In genomic region chr1:112706505-112707216, GRCh38 we compare ENCODE assay signal across 8 cellular contexts. TPM values are rescaled to one million over a fixed set of nuclear protein-coding genes. Genes with fewer than 3 reads are reported as not detected.
A peak's percentile ranks its signal among the peaks of the same experiment; 100 is the strongest.
DNase-seq lines count a peak whose midpoint lies in the region; ATAC-seq and TF ChIP-seq lines count a peak whose summit lies in the region.

RHOC (minus strand) TSS chr1:112707127; CDS start chr1:112703799, 3,328 bp downstream.

- H3K27me3 ChIP-seq in GM23338 (ENCODE audit: insufficient read depth) = peaks cover 42% of the 10 kb centered on the region
- no peaks in the 10 kb centered on the region for H3K27me3 ChIP-seq in esophagus (ENCODE audit: control insufficient read depth in 1 of 2, insufficient read depth in 2 of 2, low read length in 2 of 2)
- no peaks in the 10 kb centered on the region for H3K27me3 ChIP-seq in muscle layer of colon (ENCODE audit: control insufficient read depth in 1 of 2, insufficient read depth in 2 of 2, low read length in 2 of 2)
- H3K27me3 ChIP-seq in uterus = no peaks in the 10 kb centered on the region

- peaks cover 10% of the 10 kb centered on the region; the same call in 1 of the 2 replicates for H3K79me2 ChIP-seq in GM23338 (replicated peaks; ENCODE audit: insufficient read depth)

- DNase-seq in activated T-cell treated with anti-CD3 and anti-CD28 coated beads, Interleukin-2, amount 50 U/mL, for 4 hours = no peak
- DNase-seq in activated T-cell treated with anti-CD3 and anti-CD28 coated beads, Interleukin-2, amount 50 U/mL, for 48 hours = no peak
- peak; percentile 79 for DNase-seq in GM23338 (ENCODE audit: low spot score)
- DNase-seq in Kasumi-1 (lab: John Stamatoyannopoulos, UW) = peak; percentile 42 to 50
- DNase-seq in activated B cell treated with CpG ODN at 0.5 μM for 24 hours = no peak
- peak; percentile 68 to 74 for DNase-seq in uterus

- no peaks in the 10 kb centered on the region for H3K9me3 Mint-ChIP-seq in activated T-cell treated with anti-CD3 and anti-CD28 coated beads, Interleukin-2, amount 50 U/mL, for 4 hours
- H3K9me3 Mint-ChIP-seq in GM23338 (no peaks in the 10 kb centered on the region; the same call in 2 of the 3 replicates), activated B cell treated with CpG ODN at 0.5 μM for 24 hours (no peaks in the 10 kb centered on the region)

- peak within 1 kb of the TSS; percentile 66 for H2AFZ ChIP-seq in GM23338

- H3K9me2 ChIP-seq in GM23338 (ENCODE audit: insufficient read depth) = no peaks in the 10 kb centered on the region

- peak within 1 kb of the TSS; percentile 92 for H3K4me3 ChIP-seq in GM23338
- peak within 1 kb of the TSS; percentile 79 to 82 for H3K4me3 ChIP-seq in esophagus (ENCODE audit: low read depth in 1 of 2, low read length in 2 of 2)
- H3K4me3 ChIP-seq in muscle layer of colon (ENCODE audit: low read depth in 1 of 2, low read length in 2 of 2) = peak within 1 kb of the TSS; percentile 81 to 95
- peak within 1 kb of the TSS; percentile 78 to 99 for H3K4me3 ChIP-seq in uterus

- peak within 1 kb of the TSS; percentile 76 for H3K4me2 ChIP-seq in GM23338

- peaks cover 14% of the 10 kb centered on the region; the same call in 1 of the 2 replicates for H4K20me1 ChIP-seq in GM23338 (replicated peaks; ENCODE audit: insufficient read depth)

- 3 to 4% methylated on average over 34 to 60 of the region's 60 CpGs for WGBS in esophagus, 2 donors

- H3F3A ChIP-seq in GM23338 (replicated peaks; ENCODE audit: low read depth) = peaks cover 9% of the 10 kb centered on the region; the same call in 1 of the 2 replicates

- H3K27ac Mint-ChIP-seq in GM23338 = no peak within 1 kb of the TSS
- no peak within 1 kb of the TSS for H3K27ac Mint-ChIP-seq in activated B cell treated with CpG ODN at 0.5 μM for 24 hours

- H3K27me3 Mint-ChIP-seq in activated T-cell treated with anti-CD3 and anti-CD28 coated beads, Interleukin-2, amount 50 U/mL, for 4 hours (ENCODE audit: low read depth) = peaks cover 2% of the 10 kb centered on the region
- H3K27me3 Mint-ChIP-seq in GM23338 (ENCODE audit: insufficient read depth, low read depth, poor library complexity) (peaks cover 36% of the 10 kb centered on the region), activated B cell treated with CpG ODN at 0.5 μM for 24 hours (no peaks in the 10 kb centered on the region)

- TF ChIP-seq POLR2A in uterus (IDR thresholded peaks at IDR 0.05) = peak; percentile 83 to 95

- H3K9ac ChIP-seq in muscle layer of colon (ENCODE audit: low read length) = peak within 1 kb of the TSS; percentile 92

- peaks cover 51% of the 10 kb centered on the region for H3K4me1 Mint-ChIP-seq in activated T-cell treated with anti-CD3 and anti-CD28 coated beads, Interleukin-2, amount 50 U/mL, for 4 hours (ENCODE audit: low read depth)
- H3K4me1 Mint-ChIP-seq in GM23338 (peaks cover 64% of the 10 kb centered on the region), activated B cell treated with CpG ODN at 0.5 μM for 24 hours (peaks cover 51% of the 10 kb centered on the region)

- POLR2A ChIA-PET in activated B cell treated with CpG ODN at 0.5 μM for 24 hours (lab: Charles Lee) = interaction anchor here (0.6 to 2.3 kb wide), 5 partner anchors 32 to 316 kb away, joined by 3 to 7 read pairs (median 3); partner anchors contain the start of genes CAPZA1, MOV10 and ST7L

- H3K36me3 ChIP-seq in GM23338 (ENCODE audit: insufficient read depth) (peaks cover 4% of the 10 kb centered on the region; the same call in 1 of the 2 replicates), esophagus (ENCODE audit: control insufficient read depth in 2 of 2, insufficient read depth in 2 of 2, low read length in 1 of 2) (peaks cover 0 to 4% of the 10 kb centered on the region in 2 donors), muscle layer of colon (ENCODE audit: insufficient read depth, low read length) (peaks cover 18% of the 10 kb centered on the region), uterus (no peaks in the 10 kb centered on the region)

- CTCF ChIA-PET in activated B cell treated with CpG ODN at 0.5 μM for 24 hours (lab: Charles Lee) = interaction anchor here (0.8 to 6.5 kb wide), 5 partner anchors 9 to 315 kb away, joined by 4 to 50 read pairs (median 5); partner anchors contain the start of genes MOV10 and PPM1J

- H3K36me3 Mint-ChIP-seq in activated T-cell treated with anti-CD3 and anti-CD28 coated beads, Interleukin-2, amount 50 U/mL, for 4 hours (ENCODE audit: insufficient read depth) = peaks cover 5% of the 10 kb centered on the region
- peaks cover 24% of the 10 kb centered on the region for H3K36me3 Mint-ChIP-seq in GM23338 (ENCODE audit: low read depth)
- no peaks in the 10 kb centered on the region for H3K36me3 Mint-ChIP-seq in activated B cell treated with CpG ODN at 0.5 μM for 24 hours (ENCODE audit: low read depth)

- TF ChIP-seq CTCF in GM23338 (conservative IDR thresholded peaks at IDR 0.05; ENCODE audit: low read depth in 2 of 2) = no peak
- TF ChIP-seq CTCF in activated B cell treated with CpG ODN at 0.5 μM for 24 hours (IDR thresholded peaks at IDR 0.05) = no peak
- TF ChIP-seq CTCF in uterus (IDR thresholded peaks at IDR 0.05) = no peak

- no peak within 1 kb of the TSS for H3K27ac ChIP-seq in GM23338 (ENCODE audit: low read depth)
- peak within 1 kb of the TSS; percentile 86 to 91 for H3K27ac ChIP-seq in esophagus (ENCODE audit: low read depth in 2 of 2, low read length in 1 of 2)
- H3K27ac ChIP-seq in muscle layer of colon (ENCODE audit: low read depth, low read length) = peak within 1 kb of the TSS; percentile 96
- peak within 1 kb of the TSS; percentile 97 for H3K27ac ChIP-seq in uterus

- peak; percentile 68 for ATAC-seq in activated T-cell treated with anti-CD3 and anti-CD28 coated beads, Interleukin-2, amount 50 U/mL, for 4 hours
- ATAC-seq in GM23338 (peak; percentile 47), activated B cell treated with CpG ODN at 0.5 μM for 24 hours (ENCODE audit: low read depth) (peak; percentile 86)

- H3K4me1 ChIP-seq in GM23338 (ENCODE audit: insufficient read depth) = peaks cover 51% of the 10 kb centered on the region
- H3K4me1 ChIP-seq in esophagus (ENCODE audit: control insufficient read depth in 2 of 2, insufficient read depth in 2 of 2, low read length in 1 of 2) = peaks cover 11 to 18% of the 10 kb centered on the region in 2 donors
- peaks cover 49% of the 10 kb centered on the region for H3K4me1 ChIP-seq in muscle layer of colon (ENCODE audit: insufficient read depth, low read length)
- peaks cover 8 to 15% of the 10 kb centered on the region in 2 donors for H3K4me1 ChIP-seq in uterus

- H3K4me3 Mint-ChIP-seq in activated T-cell treated with anti-CD3 and anti-CD28 coated beads, Interleukin-2, amount 50 U/mL, for 4 hours = peak within 1 kb of the TSS; percentile 81
- H3K4me3 Mint-ChIP-seq in GM23338 (peak within 1 kb of the TSS; percentile 75), activated B cell treated with CpG ODN at 0.5 μM for 24 hours (peak within 1 kb of the TSS; percentile 82)

- H3K9me3 ChIP-seq in esophagus (ENCODE audit: control insufficient read depth in 2 of 2, insufficient read depth in 1 of 2, low read depth in 1 of 2, low read length in 1 of 2) = no peaks in the 10 kb centered on the region
- no peaks in the 10 kb centered on the region for H3K9me3 ChIP-seq in muscle layer of colon (ENCODE audit: low read length)
- no peaks in the 10 kb centered on the region for H3K9me3 ChIP-seq in uterus

- intact Hi-C loops in activated B cell treated with CpG ODN at 0.5 μM for 24 hours (cut with micrococcal nuclease) (loop anchor here (1.0 to 10.0 kb wide), 7 partner anchors 9 to 316 kb away; partner anchors contain the start of genes CAPZA1, MOV10, PPM1J and ST7L), uterus (cut with DNase I; ENCODE audit: low total_unique reads) (loop anchor here (10.0 kb wide), 1 partner anchor 92 kb away; the partner anchor contains the start of genes CAPZA1 and ST7L)

TF ChIP-seq in GM23338, 12 proteins besides CTCF, POLR2A, EP300 and RAD21:
- TF ChIP-seq STAT1 (IDR thresholded peaks at IDR 0.05; ENCODE audit: unreplicated experiment) (no peak), POLR2AphosphoS5 (IDR thresholded peaks at IDR 0.05; ENCODE audit: low read depth) (peak; percentile 31; the same call in 1 of the 2 replicates)

RNA-seq across cellular contexts. Expression of gene RHOC, which starts in this region (rescaled TPM):
- 1 to 10 TPM; 2.3 to 8.3 (median 5.6) TPM for total RNA-seq in activated T-cell treated with anti-CD3 and anti-CD28 coated beads, Interleukin-2, amount 50 U/mL, for 4 hours
- total RNA-seq in GM23338 (2014; rRNA removed; shearing (Covaris generic)) = 51.3 and 65.4 TPM in 2 replicates
- polyA plus RNA-seq in GM23338 (2016; fragmentation: Nextera tagmentation; extraction: Ambion mirVana) (73.5 and 76.7 TPM in 2 replicates), esophagus (10 to 100 TPM; 53.0 to 89.5 TPM)
- total RNA-seq in activated B cell treated with CpG ODN at 0.5 μM for 24 hours (11.5 and 13.5 TPM in 2 replicates), uterus (100 to 1,000 TPM; 176 to 314 (median 279) TPM)

Comparison
In these comparisons a context has a peak if more than half of its experiments do, and no peak if none do; other contexts are left out.
1. DNase-seq: peak in GM23338 (single experiment), Kasumi-1 (2 of 2) and uterus (2 of 2); none in activated T-cell treated with anti-CD3 and anti-CD28 coated beads, Interleukin-2, amount 50 U/mL, for 4 hours (single experiment), activated T-cell treated with anti-CD3 and anti-CD28 coated beads, Interleukin-2, amount 50 U/mL, for 48 hours (0 of 2) and activated B cell treated with CpG ODN at 0.5 μM for 24 hours (single experiment).
2. Peak in every context shown above with its lines, with median percentiles within 50 percentile points of each other: ATAC-seq, H3K4me3 Mint-ChIP-seq and H3K4me3 ChIP-seq.